25 cellular contexts compared by ENCODE assay signal in the genomic region with DNA sequence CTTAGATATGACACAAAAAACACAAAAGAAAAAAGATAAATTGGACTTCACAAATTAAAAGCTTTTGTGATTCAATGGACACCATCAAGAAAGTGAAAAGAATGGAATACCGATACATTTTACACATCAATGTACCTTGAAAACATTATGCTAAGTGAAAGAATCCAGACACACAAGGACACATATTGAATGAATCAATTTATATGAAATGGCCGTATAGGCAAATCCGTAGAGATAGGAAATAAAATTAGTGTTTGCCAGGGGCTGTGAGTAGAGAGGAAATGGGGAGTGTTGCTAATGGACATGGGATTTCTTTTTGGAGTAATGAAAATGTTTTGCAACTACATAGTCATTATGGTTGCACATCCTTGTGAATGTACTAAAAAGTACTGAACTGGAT. TPM values are rescaled to one million over a fixed set of nuclear protein-coding genes. Genes with fewer than 3 reads are reported as not detected.
"Had no signal": no experiment of that assay in that cellular context is flagged by ENCODE, and none has a peak within 500 bp of the region (broad histone marks: within the 10 kb centered on the region; RNA-seq: fewer than 3 reads in every experiment).

No MANE protein-coding gene starts in this region.

- H3K4me1 ChIP-seq: colonic mucosa, esophagus muscularis mucosa, esophagus squamous epithelium, foreskin keratinocyte, gastrocnemius medialis, gastroesophageal sphincter, heart left ventricle, heart right ventricle had no signal

- DNase-seq: colonic mucosa; cortex of kidney; dermis blood vessel endothelial cell; dorsolateral prefrontal cortex; effector CD4-positive, alpha-beta T cell; effector CD8-positive, alpha-beta T cell; effector memory CD4-positive, alpha-beta T cell; effector memory CD8-positive, alpha-beta T cell; endodermal cell; erythroblast; esophagus squamous epithelium; foreskin fibroblast; foreskin keratinocyte; foreskin melanocyte; gastrocnemius medialis; glutamatergic neuron; head of caudate nucleus; heart left ventricle; heart right ventricle had no signal

- H3K27ac ChIP-seq: colonic mucosa, coronary artery, dorsolateral prefrontal cortex, epithelial cell of prostate, esophagus muscularis mucosa, esophagus squamous epithelium, foreskin keratinocyte, gastrocnemius medialis, gastroesophageal sphincter, heart left ventricle, heart right ventricle had no signal

- ATAC-seq: effector memory CD8-positive, alpha-beta T cell; esophagus mucosa; foreskin keratinocyte; gastrocnemius medialis; gastroesophageal sphincter; heart left ventricle; heart right ventricle had no signal

- H3K36me3 ChIP-seq: colonic mucosa, esophagus muscularis mucosa, esophagus squamous epithelium, gastrocnemius medialis, gastroesophageal sphincter, heart left ventricle, heart right ventricle had no signal

- H3K4me3 ChIP-seq: colonic mucosa, coronary artery, dorsolateral prefrontal cortex, esophagus muscularis mucosa, esophagus squamous epithelium, gastrocnemius medialis, gastroesophageal sphincter, heart left ventricle, heart right ventricle had no signal

- H3K9me3 ChIP-seq: colonic mucosa, esophagus muscularis mucosa, esophagus squamous epithelium, gastrocnemius medialis, gastroesophageal sphincter, heart left ventricle had no signal

- H3K27me3 ChIP-seq: colonic mucosa, esophagus muscularis mucosa, esophagus squamous epithelium, foreskin keratinocyte, gastrocnemius medialis, gastroesophageal sphincter, heart left ventricle had no signal

RNA-seq across cellular contexts. Expression of a gene that starts 3.1 kb away (rescaled TPM):
- polyA plus RNA-seq: esophagus, heart right ventricle had no signal
